In genomic region chr17:4900231-4901107, GRCh38 we compare ENCODE assay signal across 9 cellular contexts. TPM values are rescaled to one million over a fixed set of nuclear protein-coding genes. Genes with fewer than 3 reads are reported as not detected.
DNase-seq lines count a peak whose midpoint lies in the region; ATAC-seq and TF ChIP-seq lines count a peak whose summit lies in the region.
"Had no signal": no experiment of that assay in that cellular context is flagged by ENCODE, and none has a peak within 500 bp of the region (broad histone marks: within the 10 kb centered on the region; RNA-seq: fewer than 3 reads in every experiment).

No MANE protein-coding gene starts in this region.

- H3K27ac ChIP-seq in parathyroid adenoma (peak overlapping the region; percentile 70), PC-9 (no peak overlapping the region)

- peaks cover 0 to 12% (median 3%) of the 10 kb centered on the region in 7 donors for H3K9me3 Mint-ChIP-seq in CD14-positive monocyte

- no peaks in the 10 kb centered on the region for H3K36me3 ChIP-seq in parathyroid adenoma (ENCODE audit: control insufficient read depth, insufficient read depth, low read length)
- H3K36me3 ChIP-seq in PC-9 (ENCODE audit: low read depth) = no peaks in the 10 kb centered on the region

- H3K36me3 Mint-ChIP-seq in CD14-positive monocyte = peaks cover 28 to 33% of the 10 kb centered on the region in 2 donors

- no peaks in the 10 kb centered on the region for H3K9me2 ChIP-seq in PC-9 (ENCODE audit: insufficient read depth)

- H3K9me3 ChIP-seq in parathyroid adenoma (ENCODE audit: control insufficient read depth, low read length) = no peaks in the 10 kb centered on the region
- no peaks in the 10 kb centered on the region for H3K9me3 ChIP-seq in PC-9 (ENCODE audit: insufficient read depth, low read depth)

- H3F3A ChIP-seq in PC-9 (ENCODE audit: insufficient read depth, low read depth) = peaks cover 31% of the 10 kb centered on the region; the same call in 1 of the 2 replicates

- ATAC-seq in GM21381 (IDR thresholded peaks at IDR 0.05; ENCODE audit: unreplicated experiment) (no peak), HG03571 (IDR thresholded peaks at IDR 0.05; ENCODE audit: unreplicated experiment) (no peak), GM19328 (IDR thresholded peaks at IDR 0.05; ENCODE audit: unreplicated experiment) (no peak)

- peaks cover 10% of the 10 kb centered on the region for H3K4me1 ChIP-seq in parathyroid adenoma
- H3K4me1 ChIP-seq in PC-9 (replicated peaks; ENCODE audit: insufficient read depth) = peaks cover 13% of the 10 kb centered on the region

- no TSS peak for BruUV-seq in PC-9 (replicated peaks; lab: Mats Ljungman, UMichigan)

- intact Hi-C loops in CD14-positive monocyte (cut with micrococcal nuclease) = loop anchor here (1.0 to 10.0 kb wide), 3 partner anchors 47 to 164 kb away; partner anchors contain the start of genes PFN1 (in 1 of the 2) and SPAG7 (in 1 of the 2)
- intact Hi-C loops in PC-9 (cut with micrococcal nuclease; ENCODE audit: unreplicated experiment) = loop anchor here (5.0 to 10.0 kb wide), 2 partner anchors 333 to 476 kb away; no protein-coding TSS in a partner anchor

- peak overlapping the region; percentile 72 for H3K4me2 ChIP-seq in parathyroid adenoma (ENCODE audit: low read length)
- no peak overlapping the region for H3K4me2 ChIP-seq in PC-9

- no peaks in the 10 kb centered on the region for H4K20me1 ChIP-seq in PC-9 (ENCODE audit: insufficient read depth)

- H3K27me3 ChIP-seq in parathyroid adenoma (ENCODE audit: control insufficient read depth, insufficient read depth, low read length) (no peaks in the 10 kb centered on the region), PC-9 (ENCODE audit: insufficient read depth, low read depth) (no peaks in the 10 kb centered on the region)

- POLR2A ChIA-PET in PC-9 (lab: Charles Lee; ENCODE audit: unreplicated experiment) = no interaction called here

- no peak for TF ChIP-seq CTCF in CD14-positive monocyte (IDR thresholded peaks at IDR 0.05)
- no peak for TF ChIP-seq CTCF in parathyroid adenoma (IDR thresholded peaks at IDR 0.05)
- no peak for TF ChIP-seq CTCF in PC-9 (conservative IDR thresholded peaks at IDR 0.05)

- DNase-seq in CD14-positive monocyte (ENCODE audit: low spot score) (peak; percentile 91), PC-9 (no peak)
- peak; percentile 33 for DNase-seq in activated CD4-positive, alpha-beta T cell treated with anti-CD3 and anti-CD28 coated beads, Interleukin-2, amount 50 U/mL, for 4 hours
- DNase-seq in effector CD8-positive, alpha-beta T cell (lab: John Stamatoyannopoulos, UW) = peak; percentile 45

- H2AFZ ChIP-seq in parathyroid adenoma = no peak overlapping the region
- H2AFZ ChIP-seq in PC-9 = no peak overlapping the region

- peaks cover 41 to 59% (median 52%) of the 10 kb centered on the region in 3 donors for H3K27me3 Mint-ChIP-seq in CD14-positive monocyte (ENCODE audit: low read depth in 3 of 3)

- H3K27ac Mint-ChIP-seq in CD14-positive monocyte = peak overlapping the region; percentile 82 to 97 (median 91)

- peak overlapping the region; percentile 0 for H3K4me3 ChIP-seq in parathyroid adenoma (ENCODE audit: low read depth, low read length)
- H3K4me3 ChIP-seq in PC-9 = no peak overlapping the region

- no peak overlapping the region for H3K9ac ChIP-seq in parathyroid adenoma

- H3K4me1 Mint-ChIP-seq in CD14-positive monocyte = peaks cover 45% of the 10 kb centered on the region

- H3K4me3 Mint-ChIP-seq in CD14-positive monocyte = peak overlapping the region; percentile 89 to 91

- no peaks in the 10 kb centered on the region for H3K79me2 ChIP-seq in parathyroid adenoma
- H3K79me2 ChIP-seq in PC-9 (ENCODE audit: low read depth) = no peaks in the 10 kb centered on the region

- CTCF ChIA-PET in PC-9 (lab: Charles Lee) = no interaction called here

RNA-seq across cellular contexts. Expression of gene C17orf107, which starts 1.1 kb away (rescaled TPM):
- polyA plus RNA-seq in CD14-positive monocyte = 1 to 10 TPM; 1.9 to 4.2 TPM
- 2.6 and 3.1 TPM in 2 replicates for total RNA-seq in PC-9 (2021)

RNA-seq across cellular contexts. Expression of gene CHRNE, which starts 2.4 kb away (rescaled TPM):
- 1 to 10 TPM in 1 of 2 donors, under 1 TPM in 1; 0.54 to 2.1 TPM for polyA plus RNA-seq in CD14-positive monocyte
- 0.23 and 0.24 TPM in 2 replicates for total RNA-seq in PC-9 (2021)
- total RNA-seq: NCI-H460 had no signal

RNA-seq across cellular contexts. Expression of gene GP1BA, which starts 31.6 kb away (rescaled TPM):
- polyA plus RNA-seq in CD14-positive monocyte = under 1 TPM; 0.24 to 0.29 TPM
- not detected in 2 replicates for total RNA-seq in PC-9 (2021)
- total RNA-seq: NCI-H460 had no signal

RNA-seq across cellular contexts. Expression of gene SLC25A11, which starts 39.4 kb away (rescaled TPM):
- 100 to 1,000 TPM; 111 to 138 TPM for polyA plus RNA-seq in CD14-positive monocyte
- total RNA-seq in PC-9 (2021) = 50.7 and 56.2 TPM in 2 replicates

RNA-seq across cellular contexts. Expression of gene RNF167, which starts 39.6 kb away (rescaled TPM):
- 10 to 100 TPM; 17.2 to 20.6 TPM for polyA plus RNA-seq in CD14-positive monocyte
- total RNA-seq in PC-9 (2021) = 122 and 135 TPM in 2 replicates

Comparison
In these comparisons a context has a peak if more than half of its experiments do, and no peak if none do; other contexts are left out.
1. DNase-seq: peak in CD14-positive monocyte (single experiment), activated CD4-positive, alpha-beta T cell treated with anti-CD3 and anti-CD28 coated beads, Interleukin-2, amount 50 U/mL, for 4 hours (2 of 2) and effector CD8-positive, alpha-beta T cell (single experiment); none in PC-9 (0 of 2).